ENCODE assay signal across 28 cellular contexts in the genomic region with DNA sequence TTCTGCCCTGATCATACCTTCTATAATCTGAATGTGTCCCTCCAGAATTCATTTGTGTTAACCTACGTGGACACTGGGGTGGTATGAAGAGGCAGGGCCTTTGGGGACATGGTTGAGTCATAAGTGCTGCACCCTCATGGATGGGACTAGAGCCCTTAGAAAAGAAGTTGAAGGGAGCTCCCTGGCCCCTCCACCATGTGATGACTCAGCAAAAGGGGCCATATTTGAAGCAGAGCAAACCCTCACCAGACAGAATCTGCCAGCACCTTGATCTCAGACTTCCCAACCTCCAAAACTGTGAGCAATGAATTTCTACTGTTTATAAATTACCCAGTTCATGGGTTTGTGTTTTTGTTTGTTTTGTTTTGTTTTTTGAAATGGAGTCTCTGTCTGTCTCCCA. TPM values are rescaled to one million over a fixed set of nuclear protein-coding genes. Genes with fewer than 3 reads are reported as not detected.
"Had no signal": no experiment of that assay in that cellular context is flagged by ENCODE, and none has a peak within 500 bp of the region (broad histone marks: within the 10 kb centered on the region; RNA-seq: fewer than 3 reads in every experiment).

No MANE protein-coding gene starts in this region.

- H3K36me3 Mint-ChIP-seq: IgD-negative memory B cell, T-cell had no signal

- DNase-seq: Kasumi-1, KBM-7, MM.1S, MV-4-11, NCI-H1092, NCI-H1105 treated with DMSO at 0.1 percent for 48 hours, NCI-H1417 treated with DMSO at 0.1 percent for 48 hours, NCI-H146, NCI-H1694 treated with DMSO at 0.1 percent for 48 hours, NCI-H1930, NCI-H2081, NCI-H2107, NCI-H2227 treated with DMSO at 0.1 percent for 48 hours, NCI-H524, NCI-H526 treated with DMSO at 0.1 percent for 48 hours, NCI-H748 treated with DMSO at 0.1 percent for 48 hours, Right ventricle myocardium superior, RPMI8226, SIG-M5, SK-N-SH, SW 1271, T-cell had no signal

- H3K9me3 Mint-ChIP-seq: T-cell had no signal

- H3K4me2 ChIP-seq: SK-N-SH had no signal

- H3K27ac Mint-ChIP-seq: IgD-negative memory B cell, T-cell had no signal

- FAIRE-seq: RCC 7860 had no signal

- H3K9me3 ChIP-seq: SK-N-SH had no signal

- H3K9ac ChIP-seq: SK-N-SH had no signal

- H3K4me3 Mint-ChIP-seq: T-cell had no signal

- ATAC-seq: T-cell had no signal

RNA-seq across cellular contexts. Expression of a gene that starts 31.4 kb away (rescaled TPM):
- total RNA-seq: T-cell had no signal
- polyA plus RNA-seq: IgD-negative memory B cell had no signal

RNA-seq across cellular contexts. Expression of a gene that starts 33.4 kb away (rescaled TPM):
- total RNA-seq: HT-29, M059J, NCI-H460, Right ventricle myocardium superior, SK-MEL-5, T-cell had no signal
- polyA plus RNA-seq: IgD-negative memory B cell had no signal

RNA-seq across cellular contexts. Expression of a gene that starts 48.6 kb away (rescaled TPM):
- total RNA-seq: HT-29, M059J, NCI-H460, SK-MEL-5, T-cell had no signal
- polyA plus RNA-seq: IgD-negative memory B cell had no signal
